ENCODE assay signal across 18 cellular contexts in the genomic region with DNA sequence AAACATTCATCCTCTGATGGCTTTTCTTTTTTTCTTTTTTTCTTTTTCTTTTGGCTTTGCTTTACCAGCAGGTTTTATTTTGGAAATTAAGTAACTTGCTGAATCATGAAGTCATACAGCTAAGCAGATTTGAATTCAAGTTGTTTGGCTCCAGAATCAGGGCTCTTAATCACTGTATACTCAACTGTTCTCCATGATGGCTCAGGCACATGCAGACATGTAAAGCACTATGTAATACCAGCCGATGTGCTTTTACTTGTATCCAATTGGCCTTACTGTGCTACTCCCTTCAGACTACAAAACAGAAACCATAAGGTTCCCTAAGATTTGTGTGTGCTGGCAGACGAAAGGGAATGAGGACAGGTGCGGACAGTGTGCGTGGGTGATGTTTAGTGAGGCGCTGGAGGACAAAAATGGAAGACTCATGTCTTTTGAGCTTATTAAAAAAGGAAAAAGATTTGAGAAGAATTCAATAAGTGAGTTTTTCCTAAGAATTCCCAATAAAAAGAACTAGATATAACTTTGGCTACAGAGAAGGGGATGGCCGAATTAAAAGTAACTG. TPM values are rescaled to one million over a fixed set of nuclear protein-coding genes. Genes with fewer than 3 reads are reported as not detected.
A peak's percentile ranks its signal among the peaks of the same experiment; 100 is the strongest.
DNase-seq lines count a peak whose midpoint lies in the region; ATAC-seq and TF ChIP-seq lines count a peak whose summit lies in the region.
"Had no signal": no experiment of that assay in that cellular context is flagged by ENCODE, and none has a peak within 500 bp of the region (broad histone marks: within the 10 kb centered on the region; RNA-seq: fewer than 3 reads in every experiment).

No MANE protein-coding gene starts in this region.

- H3K9me2 ChIP-seq in GM23248 (ENCODE audit: insufficient read depth) = no peaks in the 10 kb centered on the region

- DNase-seq in GM23248 (peak; percentile 66), epithelial cell of esophagus (ENCODE audit: low read depth) (peak; percentile 21), middle frontal gyrus (ENCODE audit: extremely low spot score, low spot score) (peak; percentile 8), brain microvascular endothelial cell (no peak), substantia nigra (lab: John Stamatoyannopoulos, UW) (no peak)
- DNase-seq: DMS153, EL, Karpas-422, NCI-H1105 treated with DMSO at 0.1 percent for 48 hours, NCI-H187, NCI-H2171, NCI-H446 treated with DMSO at 0.1 percent for 48 hours, NCI-H774, SHP77 treated with DMSO at 0.1 percent for 48 hours had no signal

- no peak overlapping the region for H3K4me2 ChIP-seq in GM23248 (ENCODE audit: unreplicated experiment)
- H3K4me2 ChIP-seq: BLaER1 treated with 17β-estradiol and CSF1 and Interleukin-3, amounts not matched to agents 10 nM and 100 nM had no signal

- H3K27ac ChIP-seq in GM23248 (no peak overlapping the region), subcutaneous abdominal adipose tissue (ENCODE audit: low read depth, low read length) (peak overlapping the region; percentile 54), brain microvascular endothelial cell (no peak overlapping the region), substantia nigra (ENCODE audit: low read depth, low read length, poor library complexity, severe bottlenecking) (no peak overlapping the region)
- H3K27ac ChIP-seq: BLaER1 treated with 17β-estradiol and CSF1 and Interleukin-3, amounts not matched to agents 10 nM and 100 nM had no signal

- peaks cover 6% of the 10 kb centered on the region; the same call in 1 of the 2 replicates for H3F3A ChIP-seq in GM23248 (ENCODE audit: insufficient read depth)

- H4K20me1 ChIP-seq in GM23248 (ENCODE audit: insufficient read depth) = no peaks in the 10 kb centered on the region; the same call in 1 of the 2 replicates
- H4K20me1 ChIP-seq: BLaER1 treated with 17β-estradiol and CSF1 and Interleukin-3, amounts not matched to agents 10 nM and 100 nM had no signal

- H3K27me3 ChIP-seq in GM23248 (replicated peaks; ENCODE audit: insufficient read depth) (no peaks in the 10 kb centered on the region), subcutaneous abdominal adipose tissue (ENCODE audit: control insufficient read depth in 5 of 5, insufficient read depth in 4 of 5, low read length in 5 of 5) (no peaks in the 10 kb centered on the region), brain microvascular endothelial cell (replicated peaks) (no peaks in the 10 kb centered on the region)
- H3K27me3 ChIP-seq: BLaER1 treated with 17β-estradiol and CSF1 and Interleukin-3, amounts not matched to agents 10 nM and 100 nM had no signal

- 68 to 70% methylated on average over 6 of the region's 6 CpGs for WGBS in GM23248 (ENCODE audit: low coverage in 1 of 2, low lambda C conversion rate in 2 of 2, missing lambda C conversion rate in 2 of 2), 2 experiments

- TF ChIP-seq CTCF in epithelial cell of esophagus (IDR thresholded peaks at IDR 0.05; ENCODE audit: insufficient read depth, low read depth, low read length, missing control alignments) = no peak
- no peak for TF ChIP-seq CTCF in brain microvascular endothelial cell (IDR thresholded peaks at IDR 0.05; ENCODE audit: low read depth, low read length, missing control alignments)

- H3K4me3 ChIP-seq in GM23248 (no peak overlapping the region), epithelial cell of esophagus (ENCODE audit: low read length) (no peak overlapping the region), subcutaneous abdominal adipose tissue (ENCODE audit: low read depth in 1 of 5, low read length in 5 of 5) (no peak overlapping the region), brain microvascular endothelial cell (ENCODE audit: low read depth, low read length) (no peak overlapping the region)
- H3K4me3 ChIP-seq: BLaER1 treated with 17β-estradiol and CSF1 and Interleukin-3, amounts not matched to agents 10 nM and 100 nM; HAP-1 had no signal

- peaks cover 3% of the 10 kb centered on the region; the same call in 1 of the 2 replicates for H3K4me1 ChIP-seq in GM23248 (ENCODE audit: insufficient read depth)
- peaks cover 0 to 6% (median 0%) of the 10 kb centered on the region in 5 donors for H3K4me1 ChIP-seq in subcutaneous abdominal adipose tissue (ENCODE audit: control insufficient read depth in 5 of 5, insufficient read depth in 5 of 5, low read length in 5 of 5)
- H3K4me1 ChIP-seq: BLaER1 treated with 17β-estradiol and CSF1 and Interleukin-3, amounts not matched to agents 10 nM and 100 nM; HAP-1 had no signal

- in situ Hi-C loops in GM23248 (cut with MboI) = no loop called here
- in situ Hi-C loops in brain microvascular endothelial cell (cut with HindIII; ENCODE audit: low pct_ligation_motif_present, low sequenced_read_pairs) = no loop called here

- ATAC-seq in GM21515 (IDR thresholded peaks at IDR 0.05; ENCODE audit: unreplicated experiment) = no peak

- no peaks in the 10 kb centered on the region for H3K79me2 ChIP-seq in GM23248 (ENCODE audit: insufficient read depth)

- H2AFZ ChIP-seq in GM23248 = no peak overlapping the region

- H3K9ac ChIP-seq in GM23248 (no peak overlapping the region), subcutaneous abdominal adipose tissue (ENCODE audit: low read length in 5 of 5) (no peak overlapping the region)
- H3K9ac ChIP-seq: BLaER1 treated with 17β-estradiol and CSF1 and Interleukin-3, amounts not matched to agents 10 nM and 100 nM had no signal

- peaks cover 10% of the 10 kb centered on the region; the same call in 1 of the 2 replicates for H3K36me3 ChIP-seq in GM23248 (ENCODE audit: low read depth)
- H3K36me3 ChIP-seq in subcutaneous abdominal adipose tissue (ENCODE audit: control insufficient read depth in 5 of 5, insufficient read depth in 5 of 5, low read length in 5 of 5) = peaks cover 4 to 10% (median 7%) of the 10 kb centered on the region in 5 donors
- H3K36me3 ChIP-seq in brain microvascular endothelial cell (replicated peaks) = no peaks in the 10 kb centered on the region
- H3K36me3 ChIP-seq: HAP-1 had no signal

- H3K9me3 ChIP-seq in GM23248 (ENCODE audit: low read depth) (no peaks in the 10 kb centered on the region), subcutaneous abdominal adipose tissue (ENCODE audit: control insufficient read depth in 5 of 5, low read length in 5 of 5) (no peaks in the 10 kb centered on the region)
- H3K9me3 ChIP-seq: HAP-1 had no signal

RNA-seq across cellular contexts. Expression of a gene that starts 44.7 kb away (rescaled TPM):
- not detected in 2 replicates for total RNA-seq in GM23248 (2014; rRNA removed; shearing (Covaris generic))
- polyA plus RNA-seq in GM23248 (2016; fragmentation: Nextera tagmentation; extraction: Ambion mirVana) = not detected in 2 replicates

Comparison
In these comparisons a context has a peak if more than half of its experiments do, and no peak if none do; other contexts are left out.
1. DNase-seq: peak in GM23248 (single experiment), epithelial cell of esophagus (single experiment) and middle frontal gyrus (single experiment); none in brain microvascular endothelial cell (single experiment) and substantia nigra (0 of 49).